In genomic region chr17:28348979-28349378, GRCh38 we compare ENCODE assay signal across 18 cellular contexts. TPM values are rescaled to one million over a fixed set of nuclear protein-coding genes. Genes with fewer than 3 reads are reported as not detected.
A peak's percentile ranks its signal among the peaks of the same experiment; 100 is the strongest.
DNase-seq lines count a peak whose midpoint lies in the region; ATAC-seq and TF ChIP-seq lines count a peak whose summit lies in the region.
"Had no signal": no experiment of that assay in that cellular context is flagged by ENCODE, and none has a peak within 500 bp of the region (broad histone marks: within the 10 kb centered on the region; RNA-seq: fewer than 3 reads in every experiment).

No MANE protein-coding gene starts in this region.

- no peaks in the 10 kb centered on the region for H3K79me2 ChIP-seq in smooth muscle cell (ENCODE audit: low read depth)

- intact Hi-C loops in aorta (cut with DNase I): no loop called here

- peaks cover 50% of the 10 kb centered on the region for H3K36me3 Mint-ChIP-seq in HFFc6 (ENCODE audit: low read depth)
- H3K36me3 Mint-ChIP-seq in endodermal cell (ENCODE audit: low read depth): peaks cover 81% of the 10 kb centered on the region
- H3K36me3 Mint-ChIP-seq in mesothelial cell of epicardium: peaks cover 39% of the 10 kb centered on the region

- H3K4me1 Mint-ChIP-seq in HFFc6 (ENCODE audit: low read depth): peaks cover 34% of the 10 kb centered on the region
- H3K4me1 Mint-ChIP-seq in endodermal cell: peaks cover 4% of the 10 kb centered on the region
- H3K4me1 Mint-ChIP-seq in mesothelial cell of epicardium: no peaks in the 10 kb centered on the region
- H3K4me1 Mint-ChIP-seq: CD4-positive, alpha-beta memory T cell had no signal

- CTCF ChIA-PET in RWPE1 (lab: Yijun Ruan, JAX): no interaction called here

- no peaks in the 10 kb centered on the region for H3K9me3 ChIP-seq in endodermal cell (ENCODE audit: control insufficient read depth, low read length)
- no peaks in the 10 kb centered on the region for H3K9me3 ChIP-seq in smooth muscle cell (replicated peaks; ENCODE audit: low read depth)
- H3K9me3 ChIP-seq in aorta (ENCODE audit: control insufficient read depth, low read length): no peaks in the 10 kb centered on the region
- H3K9me3 ChIP-seq: A549, BE2C, HAP-1 had no signal

- DNase-seq in HFFc6 (no peak), RWPE1 (ENCODE audit: low spot score) (no peak), endodermal cell (peak; percentile 47), smooth muscle cell (lab: John Stamatoyannopoulos, UW; ENCODE audit: unreplicated experiment) (no peak), mesothelial cell of epicardium (ENCODE audit: low spot score in 2 of 2, unreplicated experiment in 2 of 2) (no peak), aorta (no peak), NCI-H524 (lab: John Stamatoyannopoulos, UW) (no peak)
- DNase-seq: BE2C; CD4-positive, alpha-beta memory T cell; DMS79 treated with DMSO at 0.1 percent for 48 hours; EL; GDM1 had no signal

- peaks cover 30% of the 10 kb centered on the region for H3F3A ChIP-seq in smooth muscle cell (ENCODE audit: low read depth)

- H3K4me3 Mint-ChIP-seq in HFFc6 (no peak overlapping the region), endodermal cell (no peak overlapping the region), mesothelial cell of epicardium (no peak overlapping the region)
- H3K4me3 Mint-ChIP-seq: CD4-positive, alpha-beta memory T cell had no signal

- POLR2A ChIA-PET in RWPE1 (lab: Yijun Ruan, JAX; ENCODE audit: low non-redundant PET): no interaction called here

- H3K9ac ChIP-seq in endodermal cell (ENCODE audit: extremely low read depth, low read length, poor library complexity, severe bottlenecking) (no peak overlapping the region), smooth muscle cell (ENCODE audit: low read depth) (no peak overlapping the region)

- H3K27ac Mint-ChIP-seq in HFFc6 (peak overlapping the region; percentile 52; the same call in 1 of the 2 replicates), endodermal cell (peak overlapping the region; percentile 48), mesothelial cell of epicardium (no peak overlapping the region)

- H3K36me3 ChIP-seq in endodermal cell (ENCODE audit: control insufficient read depth, insufficient read depth, low read length) (peaks cover 92% of the 10 kb centered on the region), smooth muscle cell (ENCODE audit: low read depth) (peaks cover 12% of the 10 kb centered on the region), aorta (ENCODE audit: control insufficient read depth in 1 of 2, insufficient read depth in 2 of 2, low read length in 1 of 2) (peaks cover 7 to 8% of the 10 kb centered on the region in 2 donors)

- H2AFZ ChIP-seq in smooth muscle cell (ENCODE audit: low read depth): no peak overlapping the region

- ATAC-seq in aorta (ENCODE audit: low FRiP score): no peak
- no peak for ATAC-seq in GM21717 (IDR thresholded peaks at IDR 0.05; ENCODE audit: unreplicated experiment)

- TF ChIP-seq CTCF in HFFc6 (IDR thresholded peaks at IDR 0.05) (no peak), RWPE1 (conservative IDR thresholded peaks at IDR 0.05; ENCODE audit: low read depth) (no peak), endodermal cell (conservative IDR thresholded peaks at IDR 0.05) (no peak), smooth muscle cell (IDR thresholded peaks at IDR 0.05; ENCODE audit: borderline replicate concordance, insufficient read depth, poor library complexity, severe bottlenecking) (no peak), mesothelial cell of epicardium (IDR thresholded peaks at IDR 0.05; ENCODE audit: unreplicated experiment) (no peak)

- peaks cover 9% of the 10 kb centered on the region for H3K4me1 ChIP-seq in endodermal cell (ENCODE audit: control insufficient read depth, insufficient read depth, low read length)
- no peaks in the 10 kb centered on the region for H3K4me1 ChIP-seq in smooth muscle cell (ENCODE audit: low read depth)
- peaks cover 3 to 4% of the 10 kb centered on the region in 2 donors for H3K4me1 ChIP-seq in aorta (ENCODE audit: control insufficient read depth in 1 of 2, insufficient read depth in 2 of 2, low read length in 2 of 2)
- H3K4me1 ChIP-seq: A549, BE2C, HAP-1 had no signal

- H3K9me3 Mint-ChIP-seq in HFFc6 (no peaks in the 10 kb centered on the region), endodermal cell (no peaks in the 10 kb centered on the region), mesothelial cell of epicardium (no peaks in the 10 kb centered on the region)
- H3K9me3 Mint-ChIP-seq: CD4-positive, alpha-beta memory T cell had no signal

- H3K4me3 ChIP-seq in endodermal cell (ENCODE audit: low read length) (no peak overlapping the region), smooth muscle cell (no peak overlapping the region), aorta (ENCODE audit: low read length in 2 of 2) (no peak overlapping the region)
- H3K4me3 ChIP-seq: A549, HAP-1 had no signal

- H3K4me2 ChIP-seq in smooth muscle cell: no peak overlapping the region
- H3K4me2 ChIP-seq: A549 had no signal

- H3K27ac ChIP-seq in RWPE1 (peak overlapping the region; percentile 95), endodermal cell (ENCODE audit: low read depth, low read length) (no peak overlapping the region), smooth muscle cell (ENCODE audit: low read depth) (peak overlapping the region; percentile 85), aorta (ENCODE audit: low read depth in 1 of 2, low read length in 2 of 2) (no peak overlapping the region)
- H3K27ac ChIP-seq: A549, C4-2B had no signal

- H3K27me3 Mint-ChIP-seq in HFFc6 (ENCODE audit: insufficient read depth) (peaks cover 4% of the 10 kb centered on the region), endodermal cell (ENCODE audit: insufficient read depth) (no peaks in the 10 kb centered on the region), mesothelial cell of epicardium (ENCODE audit: low read depth) (no peaks in the 10 kb centered on the region)
- H3K27me3 Mint-ChIP-seq: CD4-positive, alpha-beta memory T cell had no signal

- H4K20me1 ChIP-seq in smooth muscle cell (ENCODE audit: low read depth): peaks cover 32% of the 10 kb centered on the region

- WGBS in endodermal cell (ENCODE audit: insufficient coverage in 1 of 2, insufficient read length in 1 of 2), 2 experiments: 80 to 100% methylated on average over 1 to 3 of the region's 3 CpGs
- 72% methylated on average over 3 of the region's 3 CpGs for WGBS in smooth muscle cell (ENCODE audit: low lambda C conversion rate)
- 60 to 70% methylated on average over 3 of the region's 3 CpGs for WGBS in aorta, 2 donors

- H3K27me3 ChIP-seq in endodermal cell (ENCODE audit: control insufficient read depth, insufficient read depth, low read length, poor library complexity, severe bottlenecking) (no peaks in the 10 kb centered on the region), smooth muscle cell (ENCODE audit: low read depth) (no peaks in the 10 kb centered on the region), aorta (ENCODE audit: control insufficient read depth in 1 of 2, insufficient read depth in 2 of 2, low read length in 1 of 2) (no peaks in the 10 kb centered on the region)
- H3K27me3 ChIP-seq: BE2C had no signal

RNA-seq across cellular contexts. Expression of gene POLDIP2, which starts 8.3 kb away (rescaled TPM):
- 100 to 1,000 TPM; 104 to 118 (median 106) TPM for total RNA-seq in HFFc6 (2021; fragmentation: NEBNext Ultra II Directional; extraction: Animal tissue kit (Norgen Biotek cat#: 25700))
- total RNA-seq in endodermal cell (10 to 100 TPM; 69.0 to 72.1 TPM), smooth muscle cell (52.6 and 55.0 TPM in 2 replicates), mesothelial cell of epicardium (60.8 to 61.0 TPM (median 60.9 TPM) in 3 replicates), aorta (10 to 100 TPM; 40.1 to 42.5 TPM)
- 56.7 TPM for polyA plus RNA-seq in endodermal cell (2013, experiment 1 of 2)
- 51.2 TPM for polyA plus RNA-seq in endodermal cell (2013, experiment 2 of 2)
- polyA plus RNA-seq in smooth muscle cell (82.9 and 83.2 TPM in 2 replicates), aorta (10 to 100 TPM; 36.6 to 41.4 TPM)

RNA-seq across cellular contexts. Expression of gene TNFAIP1, which starts 13.4 kb away (rescaled TPM):
- 10 to 100 TPM; 73.8 to 89.7 (median 85.2) TPM for total RNA-seq in HFFc6 (2021; fragmentation: NEBNext Ultra II Directional; extraction: Animal tissue kit (Norgen Biotek cat#: 25700))
- total RNA-seq in endodermal cell (10 to 100 TPM; 29.9 to 36.1 TPM), smooth muscle cell (81.0 and 89.9 TPM in 2 replicates), mesothelial cell of epicardium (35.8 to 41.8 TPM (median 37.6 TPM) in 3 replicates), aorta (10 to 100 TPM; 51.1 to 68.9 TPM)
- polyA plus RNA-seq in endodermal cell (2013, experiment 1 of 2): 29.7 TPM
- 27.6 TPM for polyA plus RNA-seq in endodermal cell (2013, experiment 2 of 2)
- polyA plus RNA-seq in smooth muscle cell (75.0 and 82.4 TPM in 2 replicates), aorta (10 to 100 TPM; 11.7 to 16.2 TPM)

RNA-seq across cellular contexts. Expression of gene IFT20, which starts 13.7 kb away (rescaled TPM):
- total RNA-seq in HFFc6 (2021; fragmentation: NEBNext Ultra II Directional; extraction: Animal tissue kit (Norgen Biotek cat#: 25700)): 10 to 100 TPM; 47.9 to 63.0 (median 50.9) TPM
- total RNA-seq in endodermal cell (10 to 100 TPM; 28.9 to 34.3 TPM), smooth muscle cell (49.8 and 102 TPM in 2 replicates), mesothelial cell of epicardium (36.7 to 40.2 TPM (median 39.8 TPM) in 3 replicates), aorta (10 to 100 TPM; 34.5 to 37.2 TPM)
- polyA plus RNA-seq in endodermal cell (2013, experiment 1 of 2): 34.4 TPM
- 35.6 TPM for polyA plus RNA-seq in endodermal cell (2013, experiment 2 of 2)
- polyA plus RNA-seq in smooth muscle cell (83.8 and 88.9 TPM in 2 replicates), aorta (10 to 100 TPM; 70.7 to 74.3 TPM)

RNA-seq across cellular contexts. Expression of gene SEBOX, which starts 16.0 kb away (rescaled TPM):
- total RNA-seq in HFFc6 (2021; fragmentation: NEBNext Ultra II Directional; extraction: Animal tissue kit (Norgen Biotek cat#: 25700)): not detected
- total RNA-seq in endodermal cell (not detected), smooth muscle cell (not detected in 2 replicates), mesothelial cell of epicardium (not detected in 3 replicates), aorta (not detected)
- polyA plus RNA-seq in endodermal cell (2013, experiment 1 of 2): not detected
- not detected for polyA plus RNA-seq in endodermal cell (2013, experiment 2 of 2)
- polyA plus RNA-seq in smooth muscle cell (not detected in 2 replicates), aorta (not detected)
- total RNA-seq: CD4-positive, alpha-beta memory T cell; H1 had no signal
- polyA plus RNA-seq: A549; AG04450; CD4-positive, alpha-beta memory T cell; H1 had no signal

RNA-seq across cellular contexts. Expression of gene VTN, which starts 21.1 kb away (rescaled TPM):
- under 1 TPM; 0.36 to 0.76 (median 0.60) TPM for total RNA-seq in HFFc6 (2021; fragmentation: NEBNext Ultra II Directional; extraction: Animal tissue kit (Norgen Biotek cat#: 25700))
- total RNA-seq in endodermal cell (1 to 10 TPM; 2.5 to 6.7 TPM), smooth muscle cell (60.3 and 90.5 TPM in 2 replicates), mesothelial cell of epicardium (0.47 to 0.51 TPM (median 0.50 TPM) in 3 replicates), aorta (1 to 10 TPM; 1.5 to 2.6 TPM)
- 5.6 TPM for polyA plus RNA-seq in endodermal cell (2013, experiment 1 of 2)
- 4.4 TPM for polyA plus RNA-seq in endodermal cell (2013, experiment 2 of 2)
- polyA plus RNA-seq in smooth muscle cell (71.2 and 90.3 TPM in 2 replicates), aorta (1 to 10 TPM in 1 of 2 donors, under 1 TPM in 1; 0.63 to 4.3 TPM)
- total RNA-seq: H1 had no signal
- polyA plus RNA-seq: CD4-positive, alpha-beta memory T cell had no signal

Comparison
In these comparisons a context has a peak if more than half of its experiments do, and no peak if none do; other contexts are left out.
1. H3K27ac ChIP-seq: peak in RWPE1 (single experiment) and smooth muscle cell (single experiment); none in endodermal cell (single experiment) and aorta (0 of 2).